Comparison of ENCODE assay signal across 17 cellular contexts in genomic region chr3:46668116-46668515, GRCh38. TPM values are rescaled to one million over a fixed set of nuclear protein-coding genes. Genes with fewer than 3 reads are reported as not detected.
DNase-seq lines count a peak whose midpoint lies in the region; ATAC-seq and TF ChIP-seq lines count a peak whose summit lies in the region.
"Had no signal": no experiment of that assay in that cellular context is flagged by ENCODE, and none has a peak within 500 bp of the region (broad histone marks: within the 10 kb centered on the region; RNA-seq: fewer than 3 reads in every experiment).

No MANE protein-coding gene starts in this region.

- H3K9me3 ChIP-seq in RWPE2 (ENCODE audit: severe bottlenecking) (no peaks in the 10 kb centered on the region), left lung (no peaks in the 10 kb centered on the region), transverse colon (no peaks in the 10 kb centered on the region)
- H3K9me3 ChIP-seq: prostate gland, SJSA1, thoracic aorta had no signal

- no peaks in the 10 kb centered on the region for H3K4me1 ChIP-seq in RWPE2 (ENCODE audit: insufficient read depth, poor library complexity, severe bottlenecking)
- peaks cover 0 to 4% of the 10 kb centered on the region in 2 donors for H3K4me1 ChIP-seq in left lung
- H3K4me1 ChIP-seq in transverse colon: peaks cover 0 to 8% (median under 1%) of the 10 kb centered on the region in 4 donors

- TF ChIP-seq EP300 in transverse colon (IDR thresholded peaks at IDR 0.05; ENCODE audit: low read depth): no peak

- H3K36me3 ChIP-seq in RWPE2 (ENCODE audit: low read depth) (peaks cover 19% of the 10 kb centered on the region), left lung (peaks cover 0 to 19% of the 10 kb centered on the region in 2 donors), transverse colon (no peaks in the 10 kb centered on the region)
- H3K36me3 ChIP-seq: prostate gland, SJSA1, thoracic aorta had no signal

- H3K27ac ChIP-seq in RWPE2 (ENCODE audit: poor library complexity, severe bottlenecking): peak overlapping the region; percentile 1
- H3K27ac ChIP-seq in left lung: no peak overlapping the region
- H3K27ac ChIP-seq in transverse colon: no peak overlapping the region
- H3K27ac ChIP-seq: prostate gland, SJSA1, thoracic aorta had no signal

- H3K4me3 ChIP-seq in RWPE2 (ENCODE audit: severe bottlenecking) (no peak overlapping the region), left lung (no peak overlapping the region), transverse colon (no peak overlapping the region)
- H3K4me3 ChIP-seq: dorsolateral prefrontal cortex, prostate gland, SJSA1, thoracic aorta had no signal

- no peak for TF ChIP-seq POLR2A in transverse colon (IDR thresholded peaks at IDR 0.05)

- no peak for ATAC-seq in left cardiac atrium
- no peak for ATAC-seq in left ventricle myocardium superior
- ATAC-seq in RWPE2 (ENCODE audit: low read depth): peak; percentile 10; the same call in 1 of the 3 replicates
- ATAC-seq in left lung: no peak
- no peak for ATAC-seq in GM21619 (IDR thresholded peaks at IDR 0.05; ENCODE audit: unreplicated experiment)
- ATAC-seq: natural killer cell had no signal

- intact Hi-C loops in left cardiac atrium (cut with DNase I) (no loop called here), left ventricle myocardium superior (cut with micrococcal nuclease) (no loop called here), left lung (cut with DNase I) (no loop called here), transverse colon (cut with DNase I; ENCODE audit: low total_unique reads) (no loop called here)

- H3K27me3 ChIP-seq in RWPE2 (ENCODE audit: insufficient read depth, poor library complexity, severe bottlenecking) (no peaks in the 10 kb centered on the region), left lung (no peaks in the 10 kb centered on the region), transverse colon (no peaks in the 10 kb centered on the region)
- H3K27me3 ChIP-seq: dorsolateral prefrontal cortex, SJSA1 had no signal

- in situ Hi-C loops in transverse colon (cut with MboI; ENCODE audit: low pct_ligation_motif_present in 1 of 4, low pct_unique_long_range_greater_than_20kb in 1 of 4, low sequenced_read_pairs in 3 of 4): no loop called here

- TF ChIP-seq CTCF in RWPE2 (IDR thresholded peaks at IDR 0.05; ENCODE audit: poor library complexity, severe bottlenecking): no peak
- TF ChIP-seq CTCF in left lung (IDR thresholded peaks at IDR 0.05): no peak
- TF ChIP-seq CTCF in transverse colon (IDR thresholded peaks at IDR 0.05): no peak

- 58% methylated on average over 8 of the region's 8 CpGs; no CpG with 5 or more reads in 1 of the 2 donors for WGBS in transverse colon (ENCODE audit: low coverage in 1 of 2), 2 donors

- DNase-seq in left cardiac atrium: peak; percentile 23
- DNase-seq in left ventricle myocardium superior: no peak
- peak; percentile 38 for DNase-seq in RWPE2 (ENCODE audit: low spot score)
- peak; percentile 31 to 69 for DNase-seq in left lung
- peak; percentile 6 for DNase-seq in transverse colon
- no peak for DNase-seq in NCI-H1436 (lab: John Stamatoyannopoulos, UW)
- no peak for DNase-seq in AG08396 (ENCODE audit: low spot score)
- DNase-seq: natural killer cell, NCI-H1105 treated with DMSO at 0.1 percent for 48 hours, NCI-H2171 had no signal

RNA-seq across cellular contexts. Expression of gene ALS2CL, which starts 25.4 kb away (rescaled TPM):
- total RNA-seq in left cardiac atrium: 10 to 100 TPM; 17.3 to 23.8 TPM
- total RNA-seq in left ventricle myocardium superior: 33.1 TPM
- total RNA-seq in left lung: 10 to 100 TPM; 45.4 to 74.4 TPM
- 100 to 1,000 TPM in 2 of 4 donors, 10 to 100 TPM in 2; 67.5 to 212 (median 116) TPM for total RNA-seq in transverse colon

RNA-seq across cellular contexts. Expression of gene TMIE, which starts 33.1 kb away (rescaled TPM):
- under 1 TPM; 0.44 to 0.91 TPM for total RNA-seq in left cardiac atrium
- total RNA-seq in left ventricle myocardium superior: 0.74 TPM
- under 1 TPM in 1 of 2 donors, not detected in 1; 0.23 TPM for total RNA-seq in left lung
- not detected for total RNA-seq in transverse colon
- total RNA-seq: B cell, natural killer cell, OCI-LY7, SJSA1, thoracic aorta had no signal

RNA-seq across cellular contexts. Expression of gene PRSS50, which starts 49.6 kb away (rescaled TPM):
- total RNA-seq in left cardiac atrium: not detected
- total RNA-seq in left ventricle myocardium superior: 0.10 TPM
- total RNA-seq in left lung: under 1 TPM; 0.24 to 0.26 TPM
- under 1 TPM in 1 of 4 donors, not detected in 3; 0.14 TPM for total RNA-seq in transverse colon
- total RNA-seq: OCI-LY7, SJSA1 had no signal

RNA-seq across cellular contexts. Expression of gene FAM240A, which starts 55.8 kb away (rescaled TPM):
- total RNA-seq in left cardiac atrium (not detected), left ventricle myocardium superior (not detected), left lung (not detected), transverse colon (not detected)
- total RNA-seq: B cell, natural killer cell, OCI-LY7, SJSA1, thoracic aorta had no signal

Comparison
In these comparisons a context has a peak if more than half of its experiments do, and no peak if none do; other contexts are left out.
1. DNase-seq: peak in left cardiac atrium (single experiment), RWPE2 (single experiment), left lung (2 of 2) and transverse colon (single experiment); none in left ventricle myocardium superior (single experiment), NCI-H1436 (single experiment) and AG08396 (single experiment).